16 cellular contexts compared by ENCODE assay signal in the genomic region with DNA sequence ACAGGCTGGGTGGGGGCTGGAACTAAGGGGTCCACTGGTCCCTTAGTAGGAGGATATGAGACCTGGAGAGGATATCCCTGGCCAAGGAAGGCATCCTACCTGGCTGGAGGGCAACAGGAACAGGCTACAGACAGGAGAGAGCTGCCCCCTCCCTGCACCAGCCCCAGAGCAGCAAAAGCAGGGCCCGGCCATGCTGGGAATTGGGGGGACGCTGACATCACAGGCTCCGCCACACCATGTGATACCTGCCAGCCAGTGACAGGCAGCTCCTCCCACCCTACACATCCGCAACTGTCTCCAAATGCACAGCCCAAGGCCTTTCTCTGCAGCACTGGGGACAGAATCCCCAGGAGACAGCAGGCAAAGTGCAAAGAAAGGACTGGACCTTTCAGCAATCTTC.
DNase-seq lines count a peak whose midpoint lies in the region; ATAC-seq and TF ChIP-seq lines count a peak whose summit lies in the region.
"Had no signal": no experiment of that assay in that cellular context is flagged by ENCODE, and none has a peak within 500 bp of the region (broad histone marks: within the 10 kb centered on the region; RNA-seq: fewer than 3 reads in every experiment).

No MANE protein-coding gene starts in this region.

- no peaks in the 10 kb centered on the region for H3K9me3 Mint-ChIP-seq in WTC11
- H3K9me3 Mint-ChIP-seq in neural crest cell = no peaks in the 10 kb centered on the region
- H3K9me3 Mint-ChIP-seq: CD4-positive, alpha-beta T cell; CD8-positive, alpha-beta memory T cell; GM23338 had no signal

- H3K27ac Mint-ChIP-seq in WTC11 (no peak overlapping the region), neural crest cell (ENCODE audit: unreplicated experiment) (peak overlapping the region; percentile 84)
- H3K27ac Mint-ChIP-seq: CD14-positive monocyte; CD4-positive, alpha-beta T cell; CD8-positive, alpha-beta memory T cell; GM23338; HFFc6 had no signal

- H3K4me3 Mint-ChIP-seq in WTC11 = no peak overlapping the region
- H3K4me3 Mint-ChIP-seq in neural crest cell = peak overlapping the region; percentile 72
- H3K4me3 Mint-ChIP-seq: CD4-positive, alpha-beta T cell; CD8-positive, alpha-beta memory T cell; GM23338; HFFc6 had no signal

- TF ChIP-seq CTCF in WTC11 (IDR thresholded peaks at IDR 0.05) = no peak
- TF ChIP-seq CTCF in neural crest cell (conservative IDR thresholded peaks at IDR 0.05) = no peak
- TF ChIP-seq CTCF in PC-3 (conservative IDR thresholded peaks at IDR 0.05; ENCODE audit: low read depth, low read length) = no peak

- no TSS peak for BruUV-seq in PC-3 (replicated peaks; lab: Mats Ljungman, UMichigan)

- H3K4me2 ChIP-seq in Karpas-422 (ENCODE audit: low read depth, low read length, poor library complexity, severe bottlenecking) (no peak overlapping the region), PC-3 (ENCODE audit: low read length) (no peak overlapping the region)
- H3K4me2 ChIP-seq: GM23338 had no signal

- no peak overlapping the region for H3K27ac ChIP-seq in Karpas-422 (ENCODE audit: low read length)
- no peak overlapping the region for H3K27ac ChIP-seq in PC-3 (ENCODE audit: low read length)

- no peaks in the 10 kb centered on the region for H3K36me3 ChIP-seq in Karpas-422 (ENCODE audit: insufficient read depth, low read length)
- H3K36me3 ChIP-seq in PC-3 (ENCODE audit: low read depth, low read length) = no peaks in the 10 kb centered on the region
- no peaks in the 10 kb centered on the region for H3K36me3 ChIP-seq in H7 (replicated peaks; ENCODE audit: control insufficient read depth, insufficient read depth, low read length)

- H3K4me1 Mint-ChIP-seq in WTC11 (peaks cover 27% of the 10 kb centered on the region), neural crest cell (peaks cover 39% of the 10 kb centered on the region)
- H3K4me1 Mint-ChIP-seq: CD14-positive monocyte; CD8-positive, alpha-beta memory T cell had no signal

- peaks cover 5% of the 10 kb centered on the region; the same call in 1 of the 2 replicates for H3K4me1 ChIP-seq in Karpas-422 (ENCODE audit: low read length)
- no peaks in the 10 kb centered on the region for H3K4me1 ChIP-seq in PC-3 (ENCODE audit: insufficient read depth, low read length)
- H3K4me1 ChIP-seq: HAP-1 had no signal

- H2AFZ ChIP-seq in Karpas-422 (ENCODE audit: low read length) = no peak overlapping the region
- H2AFZ ChIP-seq in PC-3 (ENCODE audit: low read length) = no peak overlapping the region

- H4K20me1 ChIP-seq in Karpas-422 (ENCODE audit: insufficient read depth, low read depth, low read length) = no peaks in the 10 kb centered on the region
- no peaks in the 10 kb centered on the region for H4K20me1 ChIP-seq in PC-3 (ENCODE audit: low read length)

- intact Hi-C loops in PC-3 (cut with micrococcal nuclease) = no loop called here

- H3K27me3 ChIP-seq in Karpas-422 (ENCODE audit: low read length) (no peaks in the 10 kb centered on the region), PC-3 (ENCODE audit: low read length) (peaks cover 20% of the 10 kb centered on the region), H7 (ENCODE audit: control insufficient read depth, insufficient read depth, low read length) (no peaks in the 10 kb centered on the region)

- POLR2A ChIA-PET in WTC11 (lab: Charles Lee) (no interaction called here), PC-3 (lab: Charles Lee; ENCODE audit: unreplicated experiment) (no interaction called here)

- no peaks in the 10 kb centered on the region for H3F3A ChIP-seq in PC-3 (ENCODE audit: low read length, unreplicated experiment)

- CTCF ChIA-PET in WTC11 (lab: Charles Lee) (interaction anchor here (0.7 to 1.6 kb wide), 3 partner anchors 11 to 107 kb away, joined by 3 to 5 read pairs (median 3); no protein-coding TSS in a partner anchor), PC-3 (lab: Charles Lee) (no interaction called here)

- H3K27me3 Mint-ChIP-seq in WTC11 (ENCODE audit: low read depth) = no peaks in the 10 kb centered on the region
- no peaks in the 10 kb centered on the region for H3K27me3 Mint-ChIP-seq in neural crest cell (ENCODE audit: low read depth)
- H3K27me3 Mint-ChIP-seq: CD4-positive, alpha-beta T cell had no signal

- H3K9me3 ChIP-seq in Karpas-422 (ENCODE audit: low read length) (no peaks in the 10 kb centered on the region), PC-3 (ENCODE audit: low read length) (no peaks in the 10 kb centered on the region)
- H3K9me3 ChIP-seq: HAP-1 had no signal

- DNase-seq in Karpas-422 = peak; percentile 43
- DNase-seq in WTC11 (ENCODE audit: low spot score) = no peak
- DNase-seq in neural crest cell (ENCODE audit: low read depth, low spot score) = no peak
- no peak for DNase-seq in PC-3
- no peak for DNase-seq in H7
- DNase-seq: CD4-positive, alpha-beta T cell; DMS79; EL; GDM1; HFFc6 had no signal

- H3K36me3 Mint-ChIP-seq in WTC11 (no peaks in the 10 kb centered on the region), neural crest cell (ENCODE audit: low read depth) (no peaks in the 10 kb centered on the region)
- H3K36me3 Mint-ChIP-seq: CD14-positive monocyte; CD8-positive, alpha-beta memory T cell had no signal

- no peak overlapping the region for H3K9ac ChIP-seq in Karpas-422 (ENCODE audit: low read length)
- H3K9ac ChIP-seq in PC-3 (ENCODE audit: low read length) = no peak overlapping the region

- H3K4me3 ChIP-seq in Karpas-422 (ENCODE audit: low read length) (no peak overlapping the region), PC-3 (ENCODE audit: low read length) (no peak overlapping the region), H7 (ENCODE audit: insufficient read depth, low read depth, low read length) (no peak overlapping the region)
- H3K4me3 ChIP-seq: GM23338, HAP-1 had no signal

- no peaks in the 10 kb centered on the region for H3K9me2 ChIP-seq in Karpas-422 (replicated peaks; ENCODE audit: insufficient read depth, low read length)
- no peaks in the 10 kb centered on the region for H3K9me2 ChIP-seq in PC-3 (replicated peaks; ENCODE audit: low read length)

- no peak for ATAC-seq in WTC11
- no peak for ATAC-seq in PC-3
- no peak for ATAC-seq in HG03280 (IDR thresholded peaks at IDR 0.05; ENCODE audit: unreplicated experiment)
- ATAC-seq in HG03565 (IDR thresholded peaks at IDR 0.05; ENCODE audit: unreplicated experiment) = no peak

- H3K79me2 ChIP-seq in Karpas-422 (ENCODE audit: low read length) (no peaks in the 10 kb centered on the region), PC-3 (ENCODE audit: low read length) (no peaks in the 10 kb centered on the region)

TF ChIP-seq in WTC11, 78 proteins besides CTCF, POLR2A, EP300 and RAD21 (continues in another document):
- TF ChIP-seq SOX15 (CRISPR knock-in tag; IDR thresholded peaks at IDR 0.05) (no peak), ZNF219 (CRISPR knock-in tag; IDR thresholded peaks at IDR 0.05; ENCODE audit: borderline replicate concordance) (no peak), OVOL2 (CRISPR knock-in tag; IDR thresholded peaks at IDR 0.05; ENCODE audit: borderline replicate concordance) (no peak), ZNF121 (CRISPR knock-in tag; IDR thresholded peaks at IDR 0.05) (no peak), NR1H2 (CRISPR knock-in tag; IDR thresholded peaks at IDR 0.05) (no peak), RORB (CRISPR knock-in tag; IDR thresholded peaks at IDR 0.05) (no peak), NFYB (CRISPR knock-in tag; conservative IDR thresholded peaks at IDR 0.05; ENCODE audit: low read depth) (peak; percentile 24; the same call in 1 of the 2 replicates), ZNF232 (CRISPR knock-in tag; IDR thresholded peaks at IDR 0.05) (no peak), JAZF1 (CRISPR knock-in tag; IDR thresholded peaks at IDR 0.05) (no peak)
- TF ChIP-seq, protein P1, sequence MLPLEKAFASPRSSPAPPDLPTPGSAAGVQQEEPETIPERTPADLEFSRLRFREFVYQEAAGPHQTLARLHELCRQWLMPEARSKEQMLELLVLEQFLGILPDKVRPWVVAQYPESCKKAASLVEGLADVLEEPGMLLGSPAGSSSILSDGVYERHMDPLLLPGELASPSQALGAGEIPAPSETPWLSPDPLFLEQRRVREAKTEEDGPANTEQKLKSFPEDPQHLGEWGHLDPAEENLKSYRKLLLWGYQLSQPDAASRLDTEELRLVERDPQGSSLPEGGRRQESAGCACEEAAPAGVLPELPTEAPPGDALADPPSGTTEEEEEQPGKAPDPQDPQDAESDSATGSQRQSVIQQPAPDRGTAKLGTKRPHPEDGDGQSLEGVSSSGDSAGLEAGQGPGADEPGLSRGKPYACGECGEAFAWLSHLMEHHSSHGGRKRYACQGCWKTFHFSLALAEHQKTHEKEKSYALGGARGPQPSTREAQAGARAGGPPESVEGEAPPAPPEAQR (CRISPR knock-in tag; IDR thresholded peaks at IDR 0.05) = no peak
- TF ChIP-seq, protein P2, sequence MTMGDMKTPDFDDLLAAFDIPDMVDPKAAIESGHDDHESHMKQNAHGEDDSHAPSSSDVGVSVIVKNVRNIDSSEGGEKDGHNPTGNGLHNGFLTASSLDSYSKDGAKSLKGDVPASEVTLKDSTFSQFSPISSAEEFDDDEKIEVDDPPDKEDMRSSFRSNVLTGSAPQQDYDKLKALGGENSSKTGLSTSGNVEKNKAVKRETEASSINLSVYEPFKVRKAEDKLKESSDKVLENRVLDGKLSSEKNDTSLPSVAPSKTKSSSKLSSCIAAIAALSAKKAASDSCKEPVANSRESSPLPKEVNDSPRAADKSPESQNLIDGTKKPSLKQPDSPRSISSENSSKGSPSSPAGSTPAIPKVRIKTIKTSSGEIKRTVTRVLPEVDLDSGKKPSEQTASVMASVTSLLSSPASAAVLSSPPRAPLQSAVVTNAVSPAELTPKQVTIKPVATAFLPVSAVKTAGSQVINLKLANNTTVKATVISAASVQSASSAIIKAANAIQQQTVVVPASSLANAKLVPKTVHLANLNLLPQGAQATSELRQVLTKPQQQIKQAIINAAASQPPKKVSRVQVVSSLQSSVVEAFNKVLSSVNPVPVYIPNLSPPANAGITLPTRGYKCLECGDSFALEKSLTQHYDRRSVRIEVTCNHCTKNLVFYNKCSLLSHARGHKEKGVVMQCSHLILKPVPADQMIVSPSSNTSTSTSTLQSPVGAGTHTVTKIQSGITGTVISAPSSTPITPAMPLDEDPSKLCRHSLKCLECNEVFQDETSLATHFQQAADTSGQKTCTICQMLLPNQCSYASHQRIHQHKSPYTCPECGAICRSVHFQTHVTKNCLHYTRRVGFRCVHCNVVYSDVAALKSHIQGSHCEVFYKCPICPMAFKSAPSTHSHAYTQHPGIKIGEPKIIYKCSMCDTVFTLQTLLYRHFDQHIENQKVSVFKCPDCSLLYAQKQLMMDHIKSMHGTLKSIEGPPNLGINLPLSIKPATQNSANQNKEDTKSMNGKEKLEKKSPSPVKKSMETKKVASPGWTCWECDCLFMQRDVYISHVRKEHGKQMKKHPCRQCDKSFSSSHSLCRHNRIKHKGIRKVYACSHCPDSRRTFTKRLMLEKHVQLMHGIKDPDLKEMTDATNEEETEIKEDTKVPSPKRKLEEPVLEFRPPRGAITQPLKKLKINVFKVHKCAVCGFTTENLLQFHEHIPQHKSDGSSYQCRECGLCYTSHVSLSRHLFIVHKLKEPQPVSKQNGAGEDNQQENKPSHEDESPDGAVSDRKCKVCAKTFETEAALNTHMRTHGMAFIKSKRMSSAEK (CRISPR knock-in tag; IDR thresholded peaks at IDR 0.05; ENCODE audit: borderline replicate concordance) = no peak
